In genomic region chr7:97757824-97758223, GRCh38 we compare ENCODE assay signal across 11 cellular contexts. TPM values are rescaled to one million over a fixed set of nuclear protein-coding genes. Genes with fewer than 3 reads are reported as not detected.
"Had no signal": no experiment of that assay in that cellular context is flagged by ENCODE, and none has a peak within 500 bp of the region (broad histone marks: within the 10 kb centered on the region; RNA-seq: fewer than 3 reads in every experiment).

No MANE protein-coding gene starts in this region.

- H3K4me3 ChIP-seq: GM23248, HAP-1 had no signal

- H3K27ac ChIP-seq: GM23248, HL-60, KMS-11 had no signal

- H3K9me3 ChIP-seq: HAP-1 had no signal

- DNase-seq: GM23248, H7, HFFc6, IMR-90, Karpas-422, KBM-7 had no signal

- H3K36me3 ChIP-seq: HAP-1 had no signal

- ATAC-seq: HCT116 had no signal

- H3K9ac ChIP-seq: GM23248, KMS-11 had no signal

- H3K4me1 ChIP-seq: HAP-1 had no signal

- H3K27ac Mint-ChIP-seq: HFFc6 had no signal

- H3K4me3 Mint-ChIP-seq: HFFc6 had no signal

- H2AFZ ChIP-seq: GM23248 had no signal

- H3K4me2 ChIP-seq: KMS-11 had no signal

RNA-seq across cellular contexts. Expression of gene TAC1, which starts 25.9 kb away (rescaled TPM):
- total RNA-seq: GM23248, HFFc6, HT1080, IMR-90 had no signal
- polyA plus RNA-seq: GM23248, IMR-90 had no signal
